In the genomic region with DNA sequence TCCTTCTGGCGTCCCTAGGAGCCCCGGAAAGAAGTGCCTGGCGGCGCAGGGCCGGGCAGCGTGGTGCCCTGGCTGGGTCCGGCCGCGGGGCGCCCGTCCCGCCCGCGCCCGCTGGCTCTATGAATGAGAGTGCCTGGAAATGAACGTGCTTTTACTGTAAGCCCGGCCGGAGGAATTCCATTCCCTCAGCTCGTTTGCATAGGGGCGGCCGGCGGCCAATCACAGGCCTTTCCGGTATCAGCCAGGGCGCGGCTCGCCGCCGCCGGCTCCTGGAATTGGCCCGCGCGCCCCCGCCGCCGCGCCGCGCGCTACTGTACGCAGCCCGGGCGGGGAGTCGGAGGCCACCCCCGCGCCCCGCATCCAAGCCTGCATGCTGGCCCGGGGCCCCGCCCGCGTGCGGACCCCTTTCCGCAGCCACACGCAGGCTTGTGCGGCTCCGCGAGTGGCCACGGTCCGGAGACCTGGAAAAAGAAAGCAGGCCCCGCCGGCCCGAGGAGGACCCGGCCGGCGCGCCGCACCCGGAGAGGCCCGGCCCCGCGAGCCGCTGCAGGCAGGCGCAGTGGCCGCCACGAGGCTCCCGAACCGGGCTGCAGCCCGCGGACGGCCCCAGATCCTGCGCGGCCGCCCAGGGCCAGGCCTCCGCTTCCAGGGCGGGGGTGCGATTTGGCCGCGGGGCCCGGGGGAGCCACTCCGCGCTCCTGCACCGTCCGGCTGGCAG, we compare ENCODE assay signal across 1 cellular context.
TF ChIP-seq lines count a peak whose summit lies in the region.

No MANE protein-coding gene starts in this region.

TF ChIP-seq in HEK293, 187 proteins besides CTCF, POLR2A, EP300 and RAD21 (continued from another document):
- TF ChIP-seq ZBTB44 (tag by site-specific recombination; IDR thresholded peaks at IDR 0.05) (0 out of 2 replicates have a peak, but pooled peaks have one; percentile 43), PRDM1 (tag by site-specific recombination; IDR thresholded peaks at IDR 0.05) (peak; percentile 29; the same call in 1 of the 2 replicates), ZNF645 (tag by site-specific recombination; IDR thresholded peaks at IDR 0.05) (no peak), ZBTB7A (tag by site-specific recombination; IDR thresholded peaks at IDR 0.05; ENCODE audit: low read depth) (0 out of 2 replicates have a peak, but pooled peaks have one; percentile 5), KLF10 (tag by site-specific recombination; IDR thresholded peaks at IDR 0.05) (peak; percentile 62; the same call in 1 of the 2 replicates), ZBTB8A (tag by site-specific recombination; IDR thresholded peaks at IDR 0.05) (peak; percentile 99), ZNF561 (tag by site-specific recombination; IDR thresholded peaks at IDR 0.05; ENCODE audit: borderline replicate concordance) (peak; percentile 70), ZNF677 (tag by site-specific recombination; IDR thresholded peaks at IDR 0.05) (peak; percentile 60), SP2 (tag by site-specific recombination; IDR thresholded peaks at IDR 0.05) (peak; percentile 22; the same call in 1 of the 2 replicates), ZNF596 (tag by site-specific recombination; IDR thresholded peaks at IDR 0.05) (0 out of 2 replicates have a peak, but pooled peaks have one; percentile 27), ZNF514 (tag by site-specific recombination; IDR thresholded peaks at IDR 0.05) (no peak), KLF8 (tag by site-specific recombination; IDR thresholded peaks at IDR 0.05) (peak; percentile 34; the same call in 1 of the 2 replicates), ZSCAN4 (tag by site-specific recombination; IDR thresholded peaks at IDR 0.05) (no peak), ZNF341 (tag by site-specific recombination; IDR thresholded peaks at IDR 0.05; ENCODE audit: low read depth) (no peak)
- TF ChIP-seq, protein P1, sequence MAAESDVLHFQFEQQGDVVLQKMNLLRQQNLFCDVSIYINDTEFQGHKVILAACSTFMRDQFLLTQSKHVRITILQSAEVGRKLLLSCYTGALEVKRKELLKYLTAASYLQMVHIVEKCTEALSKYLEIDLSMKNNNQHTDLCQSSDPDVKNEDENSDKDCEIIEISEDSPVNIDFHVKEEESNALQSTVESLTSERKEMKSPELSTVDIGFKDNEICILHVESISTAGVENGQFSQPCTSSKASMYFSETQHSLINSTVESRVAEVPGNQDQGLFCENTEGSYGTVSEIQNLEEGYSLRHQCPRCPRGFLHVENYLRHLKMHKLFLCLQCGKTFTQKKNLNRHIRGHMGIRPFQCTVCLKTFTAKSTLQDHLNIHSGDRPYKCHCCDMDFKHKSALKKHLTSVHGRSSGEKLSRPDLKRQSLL (tag by site-specific recombination; IDR thresholded peaks at IDR 0.05) = peak; percentile 16; the same call in 1 of the 2 replicates
